ENCODE assay signal across 16 cellular contexts in the genomic region with DNA sequence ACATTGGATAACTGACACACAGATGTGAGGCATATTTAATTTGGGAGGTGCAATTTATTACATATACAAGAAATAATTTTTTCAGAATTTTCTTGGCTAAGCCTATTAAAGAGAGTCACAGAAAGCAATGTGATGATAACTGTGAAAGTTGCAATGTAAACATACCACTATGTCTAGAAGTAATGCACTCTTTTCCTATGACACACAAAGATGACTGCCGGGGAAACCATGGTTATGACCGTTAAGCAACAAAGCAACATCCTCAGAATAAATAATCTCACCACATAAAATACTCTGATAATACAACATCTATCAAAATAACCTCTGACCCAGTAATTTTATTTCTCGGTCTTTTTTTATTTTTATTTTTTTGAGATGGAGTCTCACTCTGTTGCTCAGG. TPM values are rescaled to one million over a fixed set of nuclear protein-coding genes. Genes with fewer than 3 reads are reported as not detected.
DNase-seq lines count a peak whose midpoint lies in the region; ATAC-seq and TF ChIP-seq lines count a peak whose summit lies in the region.
"Had no signal": no experiment of that assay in that cellular context is flagged by ENCODE, and none has a peak within 500 bp of the region (broad histone marks: within the 10 kb centered on the region; RNA-seq: fewer than 3 reads in every experiment).

No MANE protein-coding gene starts in this region.

- no peaks in the 10 kb centered on the region for H3K4me1 ChIP-seq in adipocyte (ENCODE audit: control insufficient read depth, insufficient read depth, low read length)

- ATAC-seq in GM19467 (IDR thresholded peaks at IDR 0.05; ENCODE audit: unreplicated experiment) = no peak
- no peak for ATAC-seq in HG02642 (IDR thresholded peaks at IDR 0.05; ENCODE audit: poor library complexity, unreplicated experiment)
- ATAC-seq: GM23338 had no signal

- CTCF ChIA-PET in AG04449 (lab: Yijun Ruan, JAX) = interaction anchor here (0.8 to 4.4 kb wide), 3 partner anchors 15 to 67 kb away, joined by 5 to 17 read pairs (median 11); a partner anchor contains a TSS

- POLR2A ChIA-PET in AG04449 (lab: Yijun Ruan, JAX) = no interaction called here

- peaks cover 28% of the 10 kb centered on the region for H3K36me3 ChIP-seq in adipocyte (ENCODE audit: control insufficient read depth, insufficient read depth, low read length, severe bottlenecking)

- intact Hi-C loops in cardiac septum (cut with DNase I) = no loop called here

- DNase-seq in AG04449 (ENCODE audit: low read depth, low spot score) = peak; percentile 16
- peak; percentile 56 for DNase-seq in ELR (ENCODE audit: low read depth)
- peak; percentile 33 for DNase-seq in adipocyte (ENCODE audit: low read depth)
- DNase-seq in hepatic stellate cell (ENCODE audit: low spot score) = peak; percentile 66
- DNase-seq in cardiac septum (ENCODE audit: low spot score) = no peak
- DNase-seq in GM03348 (ENCODE audit: low spot score) = no peak
- DNase-seq: C1 segment of cervical spinal cord; Calu3; CD4-positive, alpha-beta T cell; DMS 273 treated with DMSO at 0.1 percent for 48 hours; GDM1; H7 had no signal

- H3K4me3 ChIP-seq in AG04449 (ENCODE audit: low read depth, low read length) (no peak overlapping the region), adipocyte (ENCODE audit: low read length) (no peak overlapping the region)
- H3K4me3 ChIP-seq: GM23338 had no signal

- H3K9ac ChIP-seq in adipocyte (ENCODE audit: low read length) = no peak overlapping the region
- H3K9ac ChIP-seq: KMS-11 had no signal

- no peaks in the 10 kb centered on the region for H3K9me3 ChIP-seq in adipocyte (ENCODE audit: control insufficient read depth, low read length)

- TF ChIP-seq CTCF in AG04449 (IDR thresholded peaks at IDR 0.05; ENCODE audit: insufficient read depth, low read length, missing control alignments) = no peak

- H3K27me3 ChIP-seq in adipocyte (replicated peaks; ENCODE audit: control insufficient read depth, insufficient read depth, low read length) = no peaks in the 10 kb centered on the region

RNA-seq across cellular contexts. Expression of a gene that starts 10.5 kb away (rescaled TPM):
- 1.8 TPM for total RNA-seq in cardiac septum

RNA-seq across cellular contexts. Expression of a gene that starts 35.1 kb away (rescaled TPM):
- 25.8 TPM for total RNA-seq in cardiac septum

RNA-seq across cellular contexts. Expression of a gene that starts 53.4 kb away (rescaled TPM):
- 22.7 TPM for total RNA-seq in cardiac septum

Comparison
In these comparisons a context has a peak if more than half of its experiments do, and no peak if none do; other contexts are left out.
1. DNase-seq: peak in AG04449 (single experiment), ELR (single experiment), adipocyte (single experiment) and hepatic stellate cell (single experiment); none in cardiac septum (single experiment) and GM03348 (single experiment).